Comparison of ENCODE assay signal across 26 cellular contexts in genomic region chr22:34333285-34333684, GRCh38.
"Had no signal": no experiment of that assay in that cellular context is flagged by ENCODE, and none has a peak within 500 bp of the region (broad histone marks: within the 10 kb centered on the region; RNA-seq: fewer than 3 reads in every experiment).

No MANE protein-coding gene starts in this region.

- FAIRE-seq: keratinocyte, small intestine, urothelium cell line had no signal

- H3K9me3 ChIP-seq: ovary, suprapubic skin had no signal

- H3K4me1 Mint-ChIP-seq: naive thymus-derived CD8-positive, alpha-beta T cell; stimulated activated effector memory CD8-positive, alpha-beta T cell treated with anti-CD3 and anti-CD28 coated beads, Interleukin-12 subunit alpha, Interleukin-12 subunit beta, amount 100 ng/mL, for 72 hours had no signal

- H3K36me3 Mint-ChIP-seq: stimulated activated effector memory CD8-positive, alpha-beta T cell treated with anti-CD3 and anti-CD28 coated beads, Interleukin-12 subunit alpha, Interleukin-12 subunit beta, amount 100 ng/mL, for 72 hours had no signal

- DNase-seq: hypothalamus; kidney glomerular epithelial cell; left cardiac atrium; lower lobe of right lung; mammary epithelial cell; mesenchymal stem cell; naive thymus-derived CD8-positive, alpha-beta T cell; ovary; sigmoid colon; small intestine; spleen; stimulated activated CD4-positive, alpha-beta T cell treated with anti-CD3 and anti-CD28 coated beads, Interleukin-4, amount 100 ng/mL, for 24 hours; stimulated activated naive CD4-positive, alpha-beta T cell; tibial artery; trophoblast cell; upper lobe of right lung had no signal

- H3K27ac ChIP-seq: lower lobe of right lung, ovary, right atrium auricular region, sigmoid colon, spleen, suprapubic skin, thoracic aorta, tibial artery, upper lobe of right lung had no signal

- H3K36me3 ChIP-seq: lower lobe of right lung, ovary, right atrium auricular region, sigmoid colon, spleen, suprapubic skin, thoracic aorta, tibial artery, upper lobe of right lung had no signal

- H3K4me3 Mint-ChIP-seq: naive thymus-derived CD8-positive, alpha-beta T cell; nephron; stimulated activated effector memory CD8-positive, alpha-beta T cell treated with anti-CD3 and anti-CD28 coated beads, Interleukin-12 subunit alpha, Interleukin-12 subunit beta, amount 100 ng/mL, for 72 hours; stimulated activated naive CD8-positive, alpha-beta T cell treated with anti-CD3 and anti-CD28 coated beads, Interleukin-15, Interleukin-2, amounts not matched to agents 100 ng/mL and 50 ng/mL, for 24 hours had no signal

- H3K4me3 ChIP-seq: lower lobe of right lung, ovary, right atrium auricular region, sigmoid colon, spleen, suprapubic skin, thoracic aorta, tibial artery, upper lobe of right lung had no signal

- H3K27me3 ChIP-seq: ovary, right atrium auricular region, sigmoid colon, suprapubic skin, tibial artery, upper lobe of right lung had no signal

- H3K4me1 ChIP-seq: lower lobe of right lung, right atrium auricular region, sigmoid colon, spleen, suprapubic skin, tibial artery, upper lobe of right lung had no signal

- ATAC-seq: left cardiac atrium; left lobe of liver; lower lobe of right lung; naive thymus-derived CD8-positive, alpha-beta T cell; stimulated activated effector memory CD8-positive, alpha-beta T cell treated with anti-CD3 and anti-CD28 coated beads, Interleukin-12 subunit alpha, Interleukin-12 subunit beta, amount 100 ng/mL, for 72 hours had no signal

- H3K27ac Mint-ChIP-seq: nephron; progenitor cell of endocrine pancreas; stimulated activated effector memory CD8-positive, alpha-beta T cell treated with anti-CD3 and anti-CD28 coated beads, Interleukin-12 subunit alpha, Interleukin-12 subunit beta, amount 100 ng/mL, for 72 hours; stimulated activated naive CD8-positive, alpha-beta T cell treated with anti-CD3 and anti-CD28 coated beads, Interleukin-15, Interleukin-2, amounts not matched to agents 100 ng/mL and 50 ng/mL, for 24 hours had no signal

- H3K27me3 Mint-ChIP-seq: progenitor cell of endocrine pancreas; stimulated activated naive CD8-positive, alpha-beta T cell treated with anti-CD3 and anti-CD28 coated beads, Interleukin-15, Interleukin-2, amounts not matched to agents 100 ng/mL and 50 ng/mL, for 24 hours had no signal
